In the genomic region with DNA sequence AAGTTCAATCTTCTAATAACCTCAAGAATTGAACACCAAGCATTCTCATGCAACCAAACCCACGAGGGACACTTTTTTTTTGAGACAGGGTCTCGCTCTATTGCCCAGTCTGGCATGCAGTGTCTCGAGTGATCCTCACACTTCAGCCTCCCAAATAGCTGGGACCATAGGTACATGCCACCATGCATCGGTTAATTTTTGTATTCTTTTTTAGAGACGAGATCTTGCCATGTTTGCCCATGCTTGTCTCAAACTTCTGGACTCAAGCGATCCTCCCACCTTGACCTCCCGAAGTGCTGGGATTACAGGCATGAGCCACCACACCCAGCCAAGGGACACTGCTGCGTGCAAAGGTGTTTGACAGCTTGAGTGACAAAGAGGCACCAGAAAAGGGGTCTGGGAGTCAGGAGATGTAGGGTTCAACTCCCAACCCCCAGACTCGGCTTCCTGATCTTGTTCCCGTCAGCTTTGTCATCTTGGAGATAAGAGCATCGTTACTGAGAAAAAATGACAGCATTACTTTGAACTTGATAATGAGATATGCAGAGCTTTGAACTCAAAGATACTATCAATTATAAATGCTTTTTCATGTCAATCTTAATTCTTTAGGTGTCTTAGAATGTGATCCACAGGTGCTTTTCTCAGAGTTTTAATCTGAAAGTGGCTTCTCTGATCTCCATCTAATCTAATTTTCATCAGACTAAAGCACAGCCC, we compare ENCODE assay signal across 1 cellular context.
TF ChIP-seq lines count a peak whose summit lies in the region.

No MANE protein-coding gene starts in this region.

TF ChIP-seq in K562, 482 proteins besides CTCF, POLR2A, EP300 and RAD21:
- TF ChIP-seq HMG20A (CRISPR knock-in tag; conservative IDR thresholded peaks at IDR 0.05) (no peak), HMGN3 (IDR thresholded peaks at IDR 0.05; ENCODE audit: borderline replicate concordance, extremely low read depth, insufficient read length, low read depth, low read length) (no peak), OTX1 (CRISPR knock-in tag; IDR thresholded peaks at IDR 0.05) (no peak), ZNF121 (CRISPR knock-in tag; conservative IDR thresholded peaks at IDR 0.05) (peak; percentile 72)
